27 cellular contexts compared by ENCODE assay signal in genomic region chr13:57595775-57596174, GRCh38. TPM values are rescaled to one million over a fixed set of nuclear protein-coding genes. Genes with fewer than 3 reads are reported as not detected.
"Had no signal": no experiment of that assay in that cellular context is flagged by ENCODE, and none has a peak within 500 bp of the region (broad histone marks: within the 10 kb centered on the region; RNA-seq: fewer than 3 reads in every experiment).

No MANE protein-coding gene starts in this region.

- ATAC-seq: esophagus mucosa; gastrocnemius medialis; heart right ventricle; left cardiac atrium; left lung; left ventricle myocardium superior; lower lobe of right lung; naive thymus-derived CD4-positive, alpha-beta T cell had no signal

- H3K27ac ChIP-seq: coronary artery, dorsolateral prefrontal cortex, epithelial cell of prostate, esophagus squamous epithelium, gastrocnemius medialis, heart right ventricle, left lung, lower lobe of right lung had no signal

- H3K27me3 ChIP-seq: dorsolateral prefrontal cortex, esophagus squamous epithelium, gastrocnemius medialis, heart right ventricle, left lung had no signal

- H3K9me3 ChIP-seq: esophagus squamous epithelium, gastrocnemius medialis, heart right ventricle, left lung, lower lobe of right lung had no signal

- H3K36me3 ChIP-seq: esophagus squamous epithelium, gastrocnemius medialis, heart right ventricle, left lung, lower lobe of right lung had no signal

- H3K4me3 ChIP-seq: coronary artery, dorsolateral prefrontal cortex, esophagus squamous epithelium, gastrocnemius medialis, heart right ventricle, left lung, lower lobe of right lung had no signal

- H3K4me1 ChIP-seq: esophagus squamous epithelium, gastrocnemius medialis, heart right ventricle, left lung, lower lobe of right lung had no signal

- DNase-seq: dermis blood vessel endothelial cell; dorsolateral prefrontal cortex; effector CD4-positive, alpha-beta T cell; effector memory CD4-positive, alpha-beta T cell; erythroblast; esophagus squamous epithelium; foreskin fibroblast; foreskin melanocyte; gastrocnemius medialis; glutamatergic neuron; head of caudate nucleus; heart right ventricle; hippocampal formation; left cardiac atrium; left lung; left ventricle myocardium superior; lower lobe of right lung; mesendoderm; midbrain; naive thymus-derived CD4-positive, alpha-beta T cell had no signal

- FAIRE-seq: colon, endothelial cell of umbilical vein, islet of Langerhans, keratinocyte had no signal

RNA-seq across cellular contexts. Expression of gene PCDH17, which starts 35.8 kb away (rescaled TPM):
- total RNA-seq: naive thymus-derived CD4-positive, alpha-beta T cell had no signal
- polyA plus RNA-seq: keratinocyte; naive thymus-derived CD4-positive, alpha-beta T cell had no signal
